3 cellular contexts compared by ENCODE assay signal in the genomic region with DNA sequence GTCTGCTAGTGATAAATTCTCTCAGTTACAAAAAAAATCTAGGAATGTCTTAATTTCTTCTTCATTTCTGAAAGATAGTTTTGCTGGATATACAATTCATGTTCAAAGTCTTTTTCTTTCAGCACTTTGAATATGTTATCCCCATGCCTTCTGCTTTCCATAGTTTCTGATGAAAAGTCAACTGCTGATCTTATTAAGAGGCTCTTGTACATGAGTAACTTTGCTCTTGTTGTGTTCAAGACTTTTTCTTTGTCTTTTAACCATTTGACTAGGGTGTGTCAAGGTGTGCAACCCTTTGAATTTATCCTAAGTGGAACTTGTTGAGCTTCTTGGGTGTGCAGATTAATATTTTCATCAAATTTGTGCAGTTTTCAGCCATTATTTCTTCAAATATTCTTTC.
TF ChIP-seq lines count a peak whose summit lies in the region.

No MANE protein-coding gene starts in this region.

TF ChIP-seq in HepG2, 621 proteins besides CTCF, POLR2A, EP300 and RAD21:
- TF ChIP-seq ZNF317 (CRISPR knock-in tag; IDR thresholded peaks at IDR 0.05): peak; percentile 90
- no peak for TF ChIP-seq PLRG1 (conservative IDR thresholded peaks at IDR 0.05)
- TF ChIP-seq, protein P1, sequence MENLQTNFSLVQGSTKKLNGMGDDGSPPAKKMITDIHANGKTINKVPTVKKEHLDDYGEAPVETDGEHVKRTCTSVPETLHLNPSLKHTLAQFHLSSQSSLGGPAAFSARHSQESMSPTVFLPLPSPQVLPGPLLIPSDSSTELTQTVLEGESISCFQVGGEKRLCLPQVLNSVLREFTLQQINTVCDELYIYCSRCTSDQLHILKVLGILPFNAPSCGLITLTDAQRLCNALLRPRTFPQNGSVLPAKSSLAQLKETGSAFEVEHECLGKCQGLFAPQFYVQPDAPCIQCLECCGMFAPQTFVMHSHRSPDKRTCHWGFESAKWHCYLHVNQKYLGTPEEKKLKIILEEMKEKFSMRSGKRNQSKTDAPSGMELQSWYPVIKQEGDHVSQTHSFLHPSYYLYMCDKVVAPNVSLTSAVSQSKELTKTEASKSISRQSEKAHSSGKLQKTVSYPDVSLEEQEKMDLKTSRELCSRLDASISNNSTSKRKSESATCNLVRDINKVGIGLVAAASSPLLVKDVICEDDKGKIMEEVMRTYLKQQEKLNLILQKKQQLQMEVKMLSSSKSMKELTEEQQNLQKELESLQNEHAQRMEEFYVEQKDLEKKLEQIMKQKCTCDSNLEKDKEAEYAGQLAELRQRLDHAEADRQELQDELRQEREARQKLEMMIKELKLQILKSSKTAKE (CRISPR knock-in tag; IDR thresholded peaks at IDR 0.05; ENCODE audit: borderline replicate concordance): no peak
TF ChIP-seq in HepG2: peak in this region for 1.

TF ChIP-seq in HEK293, 187 proteins besides CTCF, POLR2A, EP300 and RAD21:
- peak; percentile 60 for TF ChIP-seq SETDB1 (IDR thresholded peaks at IDR 0.05; ENCODE audit: insufficient read length, low read length)
- TF ChIP-seq ZNF837 (tag by site-specific recombination; IDR thresholded peaks at IDR 0.05): no peak
- TF ChIP-seq TRIM28 (IDR thresholded peaks at IDR 0.05; ENCODE audit: borderline replicate concordance, low read length): peak; percentile 69; the same call in 1 of the 2 replicates

TF ChIP-seq in WTC11, 78 proteins besides CTCF, POLR2A, EP300 and RAD21:
- TF ChIP-seq ZNF263 (CRISPR knock-in tag; IDR thresholded peaks at IDR 0.05; ENCODE audit: low read depth): no peak
- TF ChIP-seq, protein P2, sequence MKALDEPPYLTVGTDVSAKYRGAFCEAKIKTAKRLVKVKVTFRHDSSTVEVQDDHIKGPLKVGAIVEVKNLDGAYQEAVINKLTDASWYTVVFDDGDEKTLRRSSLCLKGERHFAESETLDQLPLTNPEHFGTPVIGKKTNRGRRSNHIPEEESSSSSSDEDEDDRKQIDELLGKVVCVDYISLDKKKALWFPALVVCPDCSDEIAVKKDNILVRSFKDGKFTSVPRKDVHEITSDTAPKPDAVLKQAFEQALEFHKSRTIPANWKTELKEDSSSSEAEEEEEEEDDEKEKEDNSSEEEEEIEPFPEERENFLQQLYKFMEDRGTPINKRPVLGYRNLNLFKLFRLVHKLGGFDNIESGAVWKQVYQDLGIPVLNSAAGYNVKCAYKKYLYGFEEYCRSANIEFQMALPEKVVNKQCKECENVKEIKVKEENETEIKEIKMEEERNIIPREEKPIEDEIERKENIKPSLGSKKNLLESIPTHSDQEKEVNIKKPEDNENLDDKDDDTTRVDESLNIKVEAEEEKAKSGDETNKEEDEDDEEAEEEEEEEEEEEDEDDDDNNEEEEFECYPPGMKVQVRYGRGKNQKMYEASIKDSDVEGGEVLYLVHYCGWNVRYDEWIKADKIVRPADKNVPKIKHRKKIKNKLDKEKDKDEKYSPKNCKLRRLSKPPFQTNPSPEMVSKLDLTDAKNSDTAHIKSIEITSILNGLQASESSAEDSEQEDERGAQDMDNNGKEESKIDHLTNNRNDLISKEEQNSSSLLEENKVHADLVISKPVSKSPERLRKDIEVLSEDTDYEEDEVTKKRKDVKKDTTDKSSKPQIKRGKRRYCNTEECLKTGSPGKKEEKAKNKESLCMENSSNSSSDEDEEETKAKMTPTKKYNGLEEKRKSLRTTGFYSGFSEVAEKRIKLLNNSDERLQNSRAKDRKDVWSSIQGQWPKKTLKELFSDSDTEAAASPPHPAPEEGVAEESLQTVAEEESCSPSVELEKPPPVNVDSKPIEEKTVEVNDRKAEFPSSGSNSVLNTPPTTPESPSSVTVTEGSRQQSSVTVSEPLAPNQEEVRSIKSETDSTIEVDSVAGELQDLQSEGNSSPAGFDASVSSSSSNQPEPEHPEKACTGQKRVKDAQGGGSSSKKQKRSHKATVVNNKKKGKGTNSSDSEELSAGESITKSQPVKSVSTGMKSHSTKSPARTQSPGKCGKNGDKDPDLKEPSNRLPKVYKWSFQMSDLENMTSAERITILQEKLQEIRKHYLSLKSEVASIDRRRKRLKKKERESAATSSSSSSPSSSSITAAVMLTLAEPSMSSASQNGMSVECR (CRISPR knock-in tag; IDR thresholded peaks at IDR 0.05; ENCODE audit: borderline replicate concordance): no peak
- peak; percentile 96 for TF ChIP-seq ZNF317 (CRISPR knock-in tag; IDR thresholded peaks at IDR 0.05; ENCODE audit: borderline replicate concordance, low read depth)
- TF ChIP-seq ZNF232 (CRISPR knock-in tag; IDR thresholded peaks at IDR 0.05): no peak
- TF ChIP-seq, protein P3, sequence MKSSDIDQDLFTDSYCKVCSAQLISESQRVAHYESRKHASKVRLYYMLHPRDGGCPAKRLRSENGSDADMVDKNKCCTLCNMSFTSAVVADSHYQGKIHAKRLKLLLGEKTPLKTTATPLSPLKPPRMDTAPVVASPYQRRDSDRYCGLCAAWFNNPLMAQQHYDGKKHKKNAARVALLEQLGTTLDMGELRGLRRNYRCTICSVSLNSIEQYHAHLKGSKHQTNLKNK (CRISPR knock-in tag; IDR thresholded peaks at IDR 0.05): no peak
- TF ChIP-seq, protein P4, sequence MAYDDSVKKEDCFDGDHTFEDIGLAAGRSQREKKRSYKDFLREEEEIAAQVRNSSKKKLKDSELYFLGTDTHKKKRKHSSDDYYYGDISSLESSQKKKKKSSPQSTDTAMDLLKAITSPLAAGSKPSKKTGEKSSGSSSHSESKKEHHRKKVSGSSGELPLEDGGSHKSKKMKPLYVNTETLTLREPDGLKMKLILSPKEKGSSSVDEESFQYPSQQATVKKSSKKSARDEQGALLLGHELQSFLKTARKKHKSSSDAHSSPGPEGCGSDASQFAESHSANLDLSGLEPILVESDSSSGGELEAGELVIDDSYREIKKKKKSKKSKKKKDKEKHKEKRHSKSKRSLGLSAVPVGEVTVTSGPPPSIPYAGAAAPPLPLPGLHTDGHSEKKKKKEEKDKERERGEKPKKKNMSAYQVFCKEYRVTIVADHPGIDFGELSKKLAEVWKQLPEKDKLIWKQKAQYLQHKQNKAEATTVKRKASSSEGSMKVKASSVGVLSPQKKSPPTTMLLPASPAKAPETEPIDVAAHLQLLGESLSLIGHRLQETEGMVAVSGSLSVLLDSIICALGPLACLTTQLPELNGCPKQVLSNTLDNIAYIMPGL (CRISPR knock-in tag; IDR thresholded peaks at IDR 0.05): no peak
